Comparison of ENCODE assay signal across 7 cellular contexts in the genomic region with DNA sequence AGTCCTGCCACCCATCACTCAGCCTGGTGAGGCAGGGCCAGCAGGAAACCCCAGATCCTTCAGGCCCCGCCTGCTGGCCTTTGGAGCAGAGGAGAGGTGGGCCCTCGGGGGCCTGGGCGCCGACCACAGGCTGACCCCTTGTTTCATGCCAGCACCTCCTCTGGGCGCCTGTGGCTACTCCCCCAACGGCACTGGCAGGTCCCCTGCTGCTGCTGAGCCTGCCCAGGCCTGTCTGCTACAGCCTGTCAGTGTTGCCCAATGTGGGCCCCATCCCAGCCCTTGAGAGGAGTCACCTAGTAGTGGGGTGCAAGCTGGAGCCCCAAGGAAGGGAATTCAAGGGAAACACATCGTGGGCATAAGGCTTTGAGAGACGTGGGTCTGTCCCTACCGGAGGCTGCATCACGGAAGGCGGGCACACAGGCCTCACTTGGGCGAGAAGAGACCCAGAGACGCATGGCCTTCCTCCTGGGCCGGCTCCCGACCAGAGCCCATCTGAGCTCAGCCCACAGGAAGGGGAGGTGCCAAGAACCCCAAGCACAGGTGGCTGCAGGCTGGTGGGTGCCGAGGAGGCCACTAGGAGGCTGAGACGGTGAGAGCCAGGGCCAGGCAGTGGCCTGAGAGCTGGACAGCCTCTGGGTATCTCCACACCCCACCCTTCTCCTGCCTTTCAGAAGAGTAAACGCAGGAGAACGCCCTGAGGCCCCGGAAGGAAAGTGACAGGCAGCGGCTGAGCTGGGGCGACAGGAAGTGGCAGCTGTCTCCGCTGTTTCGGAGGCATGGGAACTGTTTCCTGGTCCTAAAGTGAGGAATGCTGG. TPM values are rescaled to one million over a fixed set of nuclear protein-coding genes. Genes with fewer than 3 reads are reported as not detected.
DNase-seq lines count a peak whose midpoint lies in the region; ATAC-seq, FAIRE-seq and TF ChIP-seq lines count a peak whose summit lies in the region.

No MANE protein-coding gene starts in this region.

- peak overlapping the region; percentile 94 for H3K27ac Mint-ChIP-seq in activated B cell treated with CpG ODN at 0.5 μM for 24 hours

- H3K36me3 ChIP-seq in colonic mucosa (no peaks in the 10 kb centered on the region), mesodermal cell (ENCODE audit: control insufficient read depth, insufficient read depth, low read length) (peaks cover 9% of the 10 kb centered on the region)

- peak overlapping the region; percentile 88 for H3K4me3 Mint-ChIP-seq in activated B cell treated with CpG ODN at 0.5 μM for 24 hours

- peak; percentile 99 for FAIRE-seq in GM12892 (lab: Jason Lieb, UNC)

- ATAC-seq in HG02610 (IDR thresholded peaks at IDR 0.05; ENCODE audit: unreplicated experiment) (peak; percentile 83), activated B cell treated with CpG ODN at 0.5 μM for 24 hours (ENCODE audit: low read depth) (peak; percentile 97)

- H3K9me3 Mint-ChIP-seq in activated B cell treated with CpG ODN at 0.5 μM for 24 hours = no peaks in the 10 kb centered on the region

- H3K9me3 ChIP-seq in colonic mucosa (no peaks in the 10 kb centered on the region), mesodermal cell (ENCODE audit: control insufficient read depth, low read length) (no peaks in the 10 kb centered on the region)

- intact Hi-C loops in activated B cell treated with CpG ODN at 0.5 μM for 24 hours (cut with micrococcal nuclease) = loop anchor here (2.0 to 5.0 kb wide), 2 partner anchors 46 to 69 kb away; a partner anchor contains a TSS
- intact Hi-C loops in colonic mucosa (cut with DNase I) = no loop called here

- WGBS in mesodermal cell (ENCODE audit: insufficient coverage in 2 of 2), 2 experiments = 57 to 68% methylated on average over 19 to 22 of the region's 24 CpGs

- no peaks in the 10 kb centered on the region for H3K27me3 ChIP-seq in colonic mucosa

- peaks cover 20% of the 10 kb centered on the region for H3K4me1 ChIP-seq in colonic mucosa
- peaks cover 28% of the 10 kb centered on the region for H3K4me1 ChIP-seq in mesodermal cell (ENCODE audit: control insufficient read depth, insufficient read depth, low read length, poor library complexity, severe bottlenecking)

- TF ChIP-seq POLR2A in GM12892 (IDR thresholded peaks at IDR 0.05; ENCODE audit: low read depth, low read length) = peak; percentile 91

- POLR2A ChIA-PET in activated B cell treated with CpG ODN at 0.5 μM for 24 hours (lab: Charles Lee) = interaction anchor here (0.6 to 2.8 kb wide), 10 partner anchors 9 to 439 kb away, joined by 3 to 24 read pairs (median 4); a partner anchor contains a TSS

- peak overlapping the region; percentile 57 to 82 for H3K9ac ChIP-seq in colonic mucosa (ENCODE audit: low read depth in 2 of 2, low read length in 2 of 2)

- TF ChIP-seq CTCF in activated B cell treated with CpG ODN at 0.5 μM for 24 hours (IDR thresholded peaks at IDR 0.05) (no peak), colonic mucosa (IDR thresholded peaks at IDR 0.05) (peak; percentile 19)

- DNase-seq in GM12892 (ENCODE audit: insufficient read length) (peak; percentile 96), NCI-H2107 treated with DMSO at 0.1 percent for 48 hours (lab: John Stamatoyannopoulos, UW; ENCODE audit: unreplicated experiment) (peak; percentile 54), activated B cell treated with CpG ODN at 0.5 μM for 24 hours (peak; percentile 53), colonic mucosa (peak; percentile 78)
- DNase-seq in stimulated activated naive CD4-positive, alpha-beta T cell treated with Interleukin-2 at 50 U/mL for 16 hours (lab: John Stamatoyannopoulos, UW) = peak; percentile 57

- H3K27ac ChIP-seq in colonic mucosa (peak overlapping the region; percentile 86), mesodermal cell (ENCODE audit: low read depth, low read length, severe bottlenecking) (peak overlapping the region; percentile 23)

- H3K4me1 Mint-ChIP-seq in activated B cell treated with CpG ODN at 0.5 μM for 24 hours = peaks cover 32% of the 10 kb centered on the region

- no peaks in the 10 kb centered on the region for H3K27me3 Mint-ChIP-seq in activated B cell treated with CpG ODN at 0.5 μM for 24 hours

- no peaks in the 10 kb centered on the region for H3K36me3 Mint-ChIP-seq in activated B cell treated with CpG ODN at 0.5 μM for 24 hours (ENCODE audit: low read depth)

- CTCF ChIA-PET in activated B cell treated with CpG ODN at 0.5 μM for 24 hours (lab: Charles Lee) = interaction anchor here (1.1 to 1.9 kb wide), 4 partner anchors 8 to 146 kb away, joined by 3 to 9 read pairs (median 6); a partner anchor contains a TSS

- H3K4me3 ChIP-seq in colonic mucosa (peak overlapping the region; percentile 25), mesodermal cell (ENCODE audit: extremely low read depth, insufficient read depth, low read length, poor library complexity, severe bottlenecking) (no peak overlapping the region)

RNA-seq across cellular contexts. Expression of a gene that starts 8.1 kb away (rescaled TPM):
- polyA plus RNA-seq in GM12892 (2012; ENCODE audit: missing spikeins) = 18.8 TPM
- 104 and 121 TPM in 2 replicates for total RNA-seq in activated B cell treated with CpG ODN at 0.5 μM for 24 hours
- total RNA-seq in colonic mucosa = 100 to 1,000 TPM; 168 to 198 TPM
- polyA plus RNA-seq in mesodermal cell (2013, experiment 1 of 2) = 319 TPM
- 248 TPM for polyA plus RNA-seq in mesodermal cell (2013, experiment 2 of 2)

RNA-seq across cellular contexts. Expression of a gene that starts 40.5 kb away (rescaled TPM):
- 72.0 TPM for polyA plus RNA-seq in GM12892 (2012; ENCODE audit: missing spikeins)
- 127 and 134 TPM in 2 replicates for total RNA-seq in activated B cell treated with CpG ODN at 0.5 μM for 24 hours
- total RNA-seq in colonic mucosa = 100 to 1,000 TPM; 113 to 253 TPM
- 66.0 TPM for polyA plus RNA-seq in mesodermal cell (2013, experiment 1 of 2)
- polyA plus RNA-seq in mesodermal cell (2013, experiment 2 of 2) = 57.5 TPM

RNA-seq across cellular contexts. Expression of a gene that starts 54.4 kb away (rescaled TPM):
- polyA plus RNA-seq in GM12892 (2012; ENCODE audit: missing spikeins) = 34.6 TPM
- 88.7 and 94.7 TPM in 2 replicates for total RNA-seq in activated B cell treated with CpG ODN at 0.5 μM for 24 hours
- total RNA-seq in colonic mucosa = 100 to 1,000 TPM in 1 of 2 donors, 10 to 100 TPM in 1; 70.8 to 129 TPM
- 124 TPM for polyA plus RNA-seq in mesodermal cell (2013, experiment 1 of 2)
- 105 TPM for polyA plus RNA-seq in mesodermal cell (2013, experiment 2 of 2)

RNA-seq across cellular contexts. Expression of a gene that starts 54.5 kb away (rescaled TPM):
- 7.1 TPM for polyA plus RNA-seq in GM12892 (2012; ENCODE audit: missing spikeins)
- total RNA-seq in activated B cell treated with CpG ODN at 0.5 μM for 24 hours = 17.7 and 18.7 TPM in 2 replicates
- 10 to 100 TPM; 30.6 to 32.1 TPM for total RNA-seq in colonic mucosa
- 42.4 TPM for polyA plus RNA-seq in mesodermal cell (2013, experiment 1 of 2)
- 31.9 TPM for polyA plus RNA-seq in mesodermal cell (2013, experiment 2 of 2)
